Comparison of ENCODE assay signal across 12 cellular contexts in the genomic region with DNA sequence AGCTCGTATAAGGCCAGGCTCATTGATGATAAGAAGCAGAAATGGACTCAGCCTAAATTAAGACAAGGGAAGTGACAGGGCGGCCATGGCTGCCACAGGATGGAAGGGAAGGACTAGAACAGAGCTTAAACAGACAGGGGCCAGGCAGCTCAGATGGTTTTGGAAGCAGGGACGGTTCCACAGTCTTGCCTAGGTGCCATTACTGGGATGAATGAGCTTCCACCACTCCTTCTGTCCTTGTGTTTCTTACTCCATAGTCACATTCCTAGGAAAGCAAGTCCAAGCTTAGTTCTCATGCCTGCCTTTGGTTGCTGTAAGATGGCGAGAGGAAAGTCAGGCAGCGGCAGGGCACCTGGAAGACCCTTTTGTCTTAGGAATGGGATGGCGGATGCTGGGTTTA. TPM values are rescaled to one million over a fixed set of nuclear protein-coding genes. Genes with fewer than 3 reads are reported as not detected.
DNase-seq lines count a peak whose midpoint lies in the region; ATAC-seq and TF ChIP-seq lines count a peak whose summit lies in the region.
"Had no signal": no experiment of that assay in that cellular context is flagged by ENCODE, and none has a peak within 500 bp of the region (broad histone marks: within the 10 kb centered on the region; RNA-seq: fewer than 3 reads in every experiment).

No MANE protein-coding gene starts in this region.

- H3K9me3 ChIP-seq in BLaER1 (no peaks in the 10 kb centered on the region), MM.1S (replicated peaks; ENCODE audit: insufficient read depth, low read length) (no peaks in the 10 kb centered on the region), skeletal muscle tissue (ENCODE audit: control insufficient read depth in 3 of 3, low read length in 3 of 3) (no peaks in the 10 kb centered on the region)

- no peaks in the 10 kb centered on the region for H3K79me2 ChIP-seq in MM.1S (ENCODE audit: low read length)

- H3K4me2 ChIP-seq in BLaER1 (peak overlapping the region; percentile 96), MM.1S (ENCODE audit: low read depth, low read length) (no peak overlapping the region)

- peaks cover 11% of the 10 kb centered on the region for H3F3A ChIP-seq in MM.1S (ENCODE audit: insufficient read depth, low read length)

- H3K9ac ChIP-seq in BLaER1 (no peak overlapping the region), MM.1S (ENCODE audit: low read length) (no peak overlapping the region), skeletal muscle tissue (ENCODE audit: low read depth in 1 of 3, low read length in 3 of 3) (no peak overlapping the region)

- H4K20me1 ChIP-seq in BLaER1 (no peaks in the 10 kb centered on the region), MM.1S (ENCODE audit: insufficient read depth, low read length) (no peaks in the 10 kb centered on the region)

- H3K36me3 ChIP-seq in BLaER1 (no peaks in the 10 kb centered on the region), MM.1S (replicated peaks; ENCODE audit: insufficient read depth, low read length) (no peaks in the 10 kb centered on the region), skeletal muscle tissue (ENCODE audit: control insufficient read depth in 3 of 3, insufficient read depth in 3 of 3, low read length in 3 of 3) (no peaks in the 10 kb centered on the region)

- no peak for ATAC-seq in GM21367 (IDR thresholded peaks at IDR 0.05; ENCODE audit: unreplicated experiment)
- no peak for ATAC-seq in GM18868 (IDR thresholded peaks at IDR 0.05; ENCODE audit: unreplicated experiment)
- no peak for ATAC-seq in GM21447 (IDR thresholded peaks at IDR 0.05; ENCODE audit: unreplicated experiment)

- H3K27ac ChIP-seq in BLaER1 (peak overlapping the region; percentile 73; the same call in 1 of the 2 replicates), MM.1S (ENCODE audit: low read length) (peak overlapping the region; percentile 93; the same call in 1 of the 2 replicates), epithelial cell of prostate (peak overlapping the region; percentile 65), skeletal muscle tissue (ENCODE audit: low read depth, low read length) (peak overlapping the region; percentile 78)

- H3K4me3 ChIP-seq in BLaER1: no peak overlapping the region
- H3K4me3 ChIP-seq in MM.1S (ENCODE audit: low read length): no peak overlapping the region
- H3K4me3 ChIP-seq in skeletal muscle tissue (ENCODE audit: low read length in 3 of 3): no peak overlapping the region

- TF ChIP-seq CTCF in MM.1S (IDR thresholded peaks at IDR 0.05; ENCODE audit: low read length): no peak

- no peaks in the 10 kb centered on the region for H3K9me2 ChIP-seq in MM.1S (replicated peaks; ENCODE audit: insufficient read depth, low read length)

- peaks cover 54% of the 10 kb centered on the region for H3K4me1 ChIP-seq in BLaER1
- H3K4me1 ChIP-seq in MM.1S (ENCODE audit: low read length): peaks cover 67% of the 10 kb centered on the region
- H3K4me1 ChIP-seq in skeletal muscle tissue (ENCODE audit: control insufficient read depth in 3 of 3, insufficient read depth in 3 of 3, low read length in 3 of 3): peaks cover 43 to 49% (median 45%) of the 10 kb centered on the region in 3 donors

- no peaks in the 10 kb centered on the region for H3K27me3 ChIP-seq in BLaER1
- no peaks in the 10 kb centered on the region for H3K27me3 ChIP-seq in MM.1S (replicated peaks; ENCODE audit: insufficient read depth, low read length)
- H3K27me3 ChIP-seq in skeletal muscle tissue (ENCODE audit: control insufficient read depth in 3 of 3, insufficient read depth in 3 of 3, low read length in 3 of 3): no peaks in the 10 kb centered on the region

- DNase-seq in MM.1S (no peak), epithelial cell of prostate (ENCODE audit: low read depth, low spot score) (no peak), T-helper 9 cell (no peak)
- DNase-seq: activated CD4-positive, alpha-beta T cell treated with anti-CD3 and anti-CD28 coated beads, Interleukin-2, amount 50 U/mL, for 4 hours; NCI-H1694; retina had no signal

- H2AFZ ChIP-seq in MM.1S (ENCODE audit: low read length): no peak overlapping the region

RNA-seq across cellular contexts. Expression of gene GNLY, which starts 11.9 kb away (rescaled TPM):
- total RNA-seq in skeletal muscle tissue: not detected
- total RNA-seq: mesothelial cell of epicardium had no signal

RNA-seq across cellular contexts. Expression of gene SFTPB, which starts 38.1 kb away (rescaled TPM):
- not detected for total RNA-seq in skeletal muscle tissue
- total RNA-seq: mesothelial cell of epicardium had no signal

RNA-seq across cellular contexts. Expression of gene ATOH8, which starts 47.7 kb away (rescaled TPM):
- 8.4 TPM for total RNA-seq in skeletal muscle tissue
